ENCODE assay signal across 20 cellular contexts in genomic region chr21:36171741-36172331, GRCh38. TPM values are rescaled to one million over a fixed set of nuclear protein-coding genes. Genes with fewer than 3 reads are reported as not detected.
DNase-seq lines count a peak whose midpoint lies in the region; ATAC-seq, FAIRE-seq and TF ChIP-seq lines count a peak whose summit lies in the region.
"Had no signal": no experiment of that assay in that cellular context is flagged by ENCODE, and none has a peak within 500 bp of the region (broad histone marks: within the 10 kb centered on the region; RNA-seq: fewer than 3 reads in every experiment).

No MANE protein-coding gene starts in this region.

- H3F3A ChIP-seq in GM23338 (replicated peaks; ENCODE audit: low read depth), result no peaks in the 10 kb centered on the region

- peaks cover 26% of the 10 kb centered on the region for H3K36me3 Mint-ChIP-seq in Caco-2 (ENCODE audit: insufficient read depth, unreplicated experiment)
- peaks cover 9 to 27% (median 21%) of the 10 kb centered on the region in 5 donors for H3K36me3 Mint-ChIP-seq in naive thymus-derived CD4-positive, alpha-beta T cell
- peaks cover 7% of the 10 kb centered on the region; the same call in 1 of the 3 replicates for H3K36me3 Mint-ChIP-seq in GM23338 (ENCODE audit: low read depth)

- no peak overlapping the region for H3K27ac ChIP-seq in naive thymus-derived CD4-positive, alpha-beta T cell (ENCODE audit: low read depth, low read length)
- no peak overlapping the region for H3K27ac ChIP-seq in GM23338 (ENCODE audit: low read depth)
- H3K27ac ChIP-seq: BLaER1, colonic mucosa, HL-60 had no signal

- H3K36me3 ChIP-seq in Caco-2 (ENCODE audit: control insufficient read depth, insufficient read depth, low read length) (no peaks in the 10 kb centered on the region; the same call in 1 of the 2 replicates), bronchial epithelial cell (ENCODE audit: control insufficient read depth, insufficient read depth, low read length) (peaks cover 4% of the 10 kb centered on the region), GM23338 (ENCODE audit: insufficient read depth) (no peaks in the 10 kb centered on the region)
- peaks cover 0 to 24% (median 5%) of the 10 kb centered on the region in 3 experiments for H3K36me3 ChIP-seq in naive thymus-derived CD4-positive, alpha-beta T cell (ENCODE audit: control insufficient read depth in 2 of 3, insufficient read depth in 3 of 3, low read length in 3 of 3)
- H3K36me3 ChIP-seq: colonic mucosa had no signal

- no peaks in the 10 kb centered on the region for H3K9me2 ChIP-seq in GM23338 (ENCODE audit: insufficient read depth)

- no peaks in the 10 kb centered on the region for H3K9me3 Mint-ChIP-seq in Caco-2 (ENCODE audit: unreplicated experiment)
- no peaks in the 10 kb centered on the region for H3K9me3 Mint-ChIP-seq in naive thymus-derived CD4-positive, alpha-beta T cell
- no peaks in the 10 kb centered on the region; the same call in 2 of the 3 replicates for H3K9me3 Mint-ChIP-seq in GM23338
- H3K9me3 Mint-ChIP-seq: activated naive CD4-positive, alpha-beta T cell treated with anti-CD3 and anti-CD28 coated beads, Interleukin-2, amount 50 U/mL, for 72 hours had no signal

- no TSS peak for BruUV-seq in Caco-2 (replicated peaks; lab: Mats Ljungman, UMichigan)

- H3K4me1 ChIP-seq in Caco-2 (peaks cover 7% of the 10 kb centered on the region; the same call in 1 of the 2 replicates), GM23338 (ENCODE audit: insufficient read depth) (no peaks in the 10 kb centered on the region)
- peaks cover 9 to 14% of the 10 kb centered on the region in 2 donors for H3K4me1 ChIP-seq in naive thymus-derived CD4-positive, alpha-beta T cell (ENCODE audit: control insufficient read depth in 2 of 2, insufficient read depth in 2 of 2, low read length in 2 of 2)

- H3K79me2 ChIP-seq in GM23338 (replicated peaks; ENCODE audit: insufficient read depth), result no peaks in the 10 kb centered on the region

- POLR2A ChIA-PET in Caco-2 (lab: Charles Lee), result no interaction called here
- POLR2A ChIA-PET in naive thymus-derived CD4-positive, alpha-beta T cell (lab: Charles Lee), result no interaction called here

- H3K9me3 ChIP-seq in Caco-2, result no peaks in the 10 kb centered on the region
- H3K9me3 ChIP-seq in naive thymus-derived CD4-positive, alpha-beta T cell (ENCODE audit: control insufficient read depth in 2 of 3, low read length in 3 of 3), result no peaks in the 10 kb centered on the region
- H3K9me3 ChIP-seq: BLaER1, colonic mucosa had no signal

- H3K27me3 ChIP-seq in Caco-2 (replicated peaks; ENCODE audit: control insufficient read depth, insufficient read depth, low read length) (no peaks in the 10 kb centered on the region), bronchial epithelial cell (ENCODE audit: control insufficient read depth, insufficient read depth, low read length) (no peaks in the 10 kb centered on the region), GM23338 (ENCODE audit: insufficient read depth) (no peaks in the 10 kb centered on the region)
- no peaks in the 10 kb centered on the region for H3K27me3 ChIP-seq in naive thymus-derived CD4-positive, alpha-beta T cell (ENCODE audit: control insufficient read depth in 2 of 2, insufficient read depth in 2 of 2, low read length in 2 of 2)
- H3K27me3 ChIP-seq: BLaER1, colonic mucosa had no signal

- H3K4me2 ChIP-seq in GM23338, result no peak overlapping the region
- H3K4me2 ChIP-seq: BLaER1 had no signal

- H3K27ac Mint-ChIP-seq in Caco-2 (ENCODE audit: unreplicated experiment) (peak overlapping the region; percentile 4), GM23338 (no peak overlapping the region)
- H3K27ac Mint-ChIP-seq in naive thymus-derived CD4-positive, alpha-beta T cell, result peak overlapping the region in 6 of 9 donors; percentile 31 to 93 (median 46)
- H3K27ac Mint-ChIP-seq: activated naive CD4-positive, alpha-beta T cell treated with anti-CD3 and anti-CD28 coated beads, Interleukin-2, amount 50 U/mL, for 72 hours had no signal

- peak; percentile 43 for FAIRE-seq in bronchial epithelial cell (lab: Jason Lieb, UNC)
- FAIRE-seq: GM18507 had no signal

- CTCF ChIA-PET in Caco-2 (lab: Charles Lee), result no interaction called here
- CTCF ChIA-PET in naive thymus-derived CD4-positive, alpha-beta T cell (lab: Charles Lee), result no interaction called here

- no peaks in the 10 kb centered on the region for H3K27me3 Mint-ChIP-seq in Caco-2 (ENCODE audit: insufficient read depth, unreplicated experiment)
- no peaks in the 10 kb centered on the region for H3K27me3 Mint-ChIP-seq in naive thymus-derived CD4-positive, alpha-beta T cell
- H3K27me3 Mint-ChIP-seq in GM23338 (ENCODE audit: insufficient read depth, low read depth, poor library complexity), result peaks cover 4% of the 10 kb centered on the region

- H2AFZ ChIP-seq in GM23338, result no peak overlapping the region

- H3K4me3 ChIP-seq in Caco-2 (ENCODE audit: low read depth, low read length) (no peak overlapping the region), bronchial epithelial cell (ENCODE audit: low read depth, low read length) (no peak overlapping the region), GM23338 (no peak overlapping the region)
- no peak overlapping the region for H3K4me3 ChIP-seq in naive thymus-derived CD4-positive, alpha-beta T cell (ENCODE audit: low read length)
- H3K4me3 ChIP-seq: BLaER1, colonic mucosa had no signal

- 0 out of 2 replicates have a peak, but pooled peaks cover 3% of the 10 kb centered on the region for H4K20me1 ChIP-seq in GM23338 (replicated peaks; ENCODE audit: insufficient read depth)
- H4K20me1 ChIP-seq: BLaER1 had no signal

- H3K4me1 Mint-ChIP-seq in Caco-2 (ENCODE audit: low read depth, unreplicated experiment), result peaks cover under 1% of the 10 kb centered on the region
- H3K4me1 Mint-ChIP-seq in naive thymus-derived CD4-positive, alpha-beta T cell, result peaks cover 7 to 26% (median 21%) of the 10 kb centered on the region in 7 donors
- peaks cover under 1% of the 10 kb centered on the region; the same call in 1 of the 3 replicates for H3K4me1 Mint-ChIP-seq in GM23338

- H3K4me3 Mint-ChIP-seq in Caco-2 (ENCODE audit: unreplicated experiment) (no peak overlapping the region), GM23338 (no peak overlapping the region)
- H3K4me3 Mint-ChIP-seq in naive thymus-derived CD4-positive, alpha-beta T cell, result peak overlapping the region in 1 of 10 donors; percentile 58

- peak; percentile 45 for DNase-seq in Ammon's horn (ENCODE audit: low spot score)
- DNase-seq in Caco-2, result no peak
- DNase-seq in bronchial epithelial cell (ENCODE audit: low read depth), result no peak
- DNase-seq in naive thymus-derived CD4-positive, alpha-beta T cell, result no peak
- no peak for DNase-seq in NCI-H2227 (lab: John Stamatoyannopoulos, UW; ENCODE audit: unreplicated experiment)
- DNase-seq in GM23338 (ENCODE audit: low spot score), result no peak
- DNase-seq in SHP77 (lab: John Stamatoyannopoulos, UW), result no peak
- DNase-seq in OCI-M1 (lab: John Stamatoyannopoulos, UW), result no peak
- DNase-seq: activated CD4-positive, alpha-beta T cell treated with anti-CD3 and anti-CD28 coated beads, Interleukin-2, amount 50 U/mL, for 48 hours; colonic mucosa; GF-D8; midbrain; NCI-H2029 treated with DMSO at 0.1 percent for 48 hours; stimulated activated CD4-positive, alpha-beta T cell treated with anti-CD3 and anti-CD28 coated beads, Interleukin-4, amount 100 ng/mL, for 1 hour; stimulated activated naive CD8-positive, alpha-beta T cell treated with anti-CD3 and anti-CD28 coated beads, Interleukin-15, Interleukin-2, amounts not matched to agents 100 U/mL and 50 U/mL, for 24 hours had no signal

- no peak for ATAC-seq in naive thymus-derived CD4-positive, alpha-beta T cell
- ATAC-seq in GM23338, result no peak
- ATAC-seq: activated naive CD4-positive, alpha-beta T cell treated with anti-CD3 and anti-CD28 coated beads, Interleukin-2, amount 50 U/mL, for 72 hours; SK-N-SH treated with all-trans-retinoic acid at 6 μM for 48 hours; stimulated activated naive CD8-positive, alpha-beta T cell treated with anti-CD3 and anti-CD28 coated beads, Interleukin-15, Interleukin-2, amounts not matched to agents 100 U/mL and 50 U/mL, for 24 hours had no signal

- intact Hi-C loops in Caco-2 (cut with micrococcal nuclease; ENCODE audit: unreplicated experiment), result no loop called here
- intact Hi-C loops in naive thymus-derived CD4-positive, alpha-beta T cell (cut with micrococcal nuclease), result loop anchor here in 1 of 2 donors (5.0 kb wide), 1 partner anchor 35 kb away; no protein-coding TSS in a partner anchor

- TF ChIP-seq CTCF in Caco-2 (IDR thresholded peaks at IDR 0.05; ENCODE audit: insufficient read depth in 1 of 2, low read depth in 1 of 2, low read length in 1 of 2, severe bottlenecking in 1 of 2, unreplicated experiment in 1 of 2) (no peak), bronchial epithelial cell (IDR thresholded peaks at IDR 0.05; ENCODE audit: insufficient read depth, low read length, severe bottlenecking) (no peak), GM23338 (conservative IDR thresholded peaks at IDR 0.05; ENCODE audit: low read depth in 2 of 2) (no peak)

TF ChIP-seq in GM23338, 12 proteins besides CTCF, POLR2A, EP300 and RAD21 (continues in another document):
- no peak for TF ChIP-seq STAT1 (IDR thresholded peaks at IDR 0.05; ENCODE audit: unreplicated experiment)
- TF ChIP-seq NANOG (IDR thresholded peaks at IDR 0.05; ENCODE audit: borderline replicate concordance), result no peak
- TF ChIP-seq ETS1 (IDR thresholded peaks at IDR 0.05), result no peak
- no peak for TF ChIP-seq EZH2 (IDR thresholded peaks at IDR 0.05; ENCODE audit: low read depth, unreplicated experiment)

RNA-seq across cellular contexts. Expression of gene DOP1B, which starts 15.2 kb away (rescaled TPM):
- total RNA-seq in Caco-2 (2022) (15.9 and 16.7 TPM in 2 replicates), bronchial epithelial cell (3.4 and 5.8 TPM in 2 replicates)
- total RNA-seq in naive thymus-derived CD4-positive, alpha-beta T cell, result 10 to 100 TPM; 12.3 to 34.0 (median 15.1) TPM
- 1 to 10 TPM; 3.8 to 6.8 TPM for polyA plus RNA-seq in naive thymus-derived CD4-positive, alpha-beta T cell
- 9.9 and 18.0 TPM in 2 replicates for total RNA-seq in GM23338 (2014; rRNA removed; shearing (Covaris generic))
- polyA plus RNA-seq in GM23338 (2016; fragmentation: Nextera tagmentation; extraction: Ambion mirVana), result 2.8 and 4.9 TPM in 2 replicates

RNA-seq across cellular contexts. Expression of gene CBR3, which starts 37.0 kb away (rescaled TPM):
- total RNA-seq in Caco-2 (2022) (0.46 TPM in 1 of 2 replicates, not detected in the other), bronchial epithelial cell (0.26 and 0.38 TPM in 2 replicates)
- total RNA-seq in naive thymus-derived CD4-positive, alpha-beta T cell, result 10 to 100 TPM in 1 of 5 experiments, 1 to 10 TPM in 4; 1.3 to 22.5 (median 5.8) TPM
- polyA plus RNA-seq in naive thymus-derived CD4-positive, alpha-beta T cell, result 1 to 10 TPM; 5.0 to 5.6 TPM
- 4.0 and 4.6 TPM in 2 replicates for total RNA-seq in GM23338 (2014; rRNA removed; shearing (Covaris generic))
- polyA plus RNA-seq in GM23338 (2016; fragmentation: Nextera tagmentation; extraction: Ambion mirVana), result 8.2 and 8.7 TPM in 2 replicates
